Comparison of ENCODE assay signal across 8 cellular contexts in the genomic region with DNA sequence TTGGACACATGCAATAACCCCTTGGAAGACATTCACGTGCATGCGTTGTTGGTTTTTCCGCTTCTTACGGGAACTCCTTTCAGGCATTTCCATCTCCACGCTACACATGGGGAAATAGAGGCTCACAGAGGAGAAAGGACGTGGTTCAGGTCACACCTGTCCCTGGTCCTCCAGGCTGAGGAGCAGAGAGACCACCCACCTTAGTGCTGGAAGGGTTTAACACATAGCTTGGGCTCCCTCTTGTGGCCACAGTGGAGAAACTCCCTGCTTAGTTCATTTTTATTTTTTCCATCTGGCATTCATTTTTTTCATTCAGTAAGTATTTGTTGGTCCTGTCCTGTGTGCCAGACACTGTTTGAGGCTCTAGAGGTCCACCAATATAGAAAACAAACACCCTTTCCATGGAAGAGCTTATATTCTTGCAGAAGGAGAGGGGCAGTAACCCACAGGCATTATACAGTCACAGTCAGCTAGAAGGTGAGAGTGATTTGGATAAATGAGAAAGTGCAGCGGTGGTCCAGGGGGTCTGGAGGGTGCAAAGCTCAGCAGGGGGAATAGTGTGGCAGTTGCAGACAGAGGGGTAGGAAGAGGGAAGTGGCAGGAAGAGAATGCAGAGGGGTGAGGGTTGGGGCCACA. TPM values are rescaled to one million over a fixed set of nuclear protein-coding genes. Genes with fewer than 3 reads are reported as not detected.
DNase-seq lines count a peak whose midpoint lies in the region; ATAC-seq and TF ChIP-seq lines count a peak whose summit lies in the region.

No MANE protein-coding gene starts in this region.

- peaks cover 2% of the 10 kb centered on the region for H3K9me3 Mint-ChIP-seq in glutamatergic neuron (ENCODE audit: unreplicated experiment)

- H3K36me3 ChIP-seq in HUES48 (ENCODE audit: control insufficient read depth, insufficient read depth, low read length) (no peaks in the 10 kb centered on the region), RWPE2 (ENCODE audit: low read depth) (no peaks in the 10 kb centered on the region)

- intact Hi-C loops in posterior vena cava (cut with DNase I) = no loop called here

- H3K9me3 ChIP-seq in HUES48 (ENCODE audit: control insufficient read depth, insufficient read depth, low read length) (no peaks in the 10 kb centered on the region), RWPE2 (ENCODE audit: severe bottlenecking) (no peaks in the 10 kb centered on the region)

- peak; percentile 29 for DNase-seq in COLO829 (ENCODE audit: low spot score)
- DNase-seq in RWPE2 (ENCODE audit: low spot score) = no peak
- peak; percentile 57 for DNase-seq in activated naive CD4-positive, alpha-beta T cell treated with Interleukin-2 at 50 U/mL for 16 hours
- peak; percentile 61 for DNase-seq in glutamatergic neuron
- DNase-seq in renal cortical epithelial cell (ENCODE audit: low read depth) = peak; percentile 58
- DNase-seq in posterior vena cava (ENCODE audit: low spot score) = no peak

- no peaks in the 10 kb centered on the region for H3K36me3 Mint-ChIP-seq in glutamatergic neuron (ENCODE audit: unreplicated experiment)

- H3K27ac Mint-ChIP-seq in glutamatergic neuron (ENCODE audit: unreplicated experiment) = no peak overlapping the region

- no peak overlapping the region for H3K4me3 Mint-ChIP-seq in glutamatergic neuron (ENCODE audit: unreplicated experiment)

- ATAC-seq in RWPE2 (ENCODE audit: low read depth) (no peak), HG03565 (IDR thresholded peaks at IDR 0.05; ENCODE audit: unreplicated experiment) (no peak)

- peaks cover 13% of the 10 kb centered on the region for H3K4me1 Mint-ChIP-seq in glutamatergic neuron (ENCODE audit: low read depth, unreplicated experiment)

- peak; percentile 86 for TF ChIP-seq CTCF in RWPE2 (IDR thresholded peaks at IDR 0.05; ENCODE audit: poor library complexity, severe bottlenecking)
- peak; percentile 77 for TF ChIP-seq CTCF in glutamatergic neuron (IDR thresholded peaks at IDR 0.05; ENCODE audit: partially characterized antibody, unreplicated experiment)

- H3K4me3 ChIP-seq in HUES48 (ENCODE audit: low read depth, low read length) = no peak overlapping the region
- H3K4me3 ChIP-seq in RWPE2 (ENCODE audit: severe bottlenecking) = no peak overlapping the region

- H3K27ac ChIP-seq in HUES48 (ENCODE audit: low read depth, low read length) (peak overlapping the region; percentile 14), RWPE2 (ENCODE audit: poor library complexity, severe bottlenecking) (no peak overlapping the region)

- no peak overlapping the region for H3K9ac ChIP-seq in HUES48 (ENCODE audit: low read depth, low read length)

- peaks cover 12% of the 10 kb centered on the region for H3K4me1 ChIP-seq in HUES48 (ENCODE audit: control insufficient read depth, insufficient read depth, low read length)
- H3K4me1 ChIP-seq in RWPE2 (ENCODE audit: insufficient read depth, poor library complexity, severe bottlenecking) = no peaks in the 10 kb centered on the region

- H3K27me3 Mint-ChIP-seq in glutamatergic neuron (ENCODE audit: unreplicated experiment) = peaks cover 9% of the 10 kb centered on the region

- H3K27me3 ChIP-seq in HUES48 (ENCODE audit: control insufficient read depth, insufficient read depth, low read length) (peaks cover 20% of the 10 kb centered on the region), RWPE2 (ENCODE audit: insufficient read depth, poor library complexity, severe bottlenecking) (peaks cover 39% of the 10 kb centered on the region)

RNA-seq across cellular contexts. Expression of gene TTYH1, which starts 24.2 kb away (rescaled TPM):
- total RNA-seq in glutamatergic neuron (ENCODE audit: unreplicated experiment) (2.9 TPM), renal cortical epithelial cell (not detected in 2 replicates), posterior vena cava (1 to 10 TPM in 1 of 2 donors, under 1 TPM in 1; 0.60 to 1.4 TPM)

RNA-seq across cellular contexts. Expression of gene LAIR1, which starts 26.3 kb away (rescaled TPM):
- total RNA-seq in glutamatergic neuron (ENCODE audit: unreplicated experiment) (not detected), renal cortical epithelial cell (not detected in 2 replicates), posterior vena cava (10 to 100 TPM; 18.3 to 42.2 TPM)

RNA-seq across cellular contexts. Expression of gene LILRA4, which starts 52.1 kb away (rescaled TPM):
- total RNA-seq in glutamatergic neuron (ENCODE audit: unreplicated experiment) (not detected), renal cortical epithelial cell (not detected in 2 replicates), posterior vena cava (under 1 TPM in 1 of 2 donors, not detected in 1; 0.57 TPM)

RNA-seq across cellular contexts. Expression of gene LENG8, which starts 57.9 kb away (rescaled TPM):
- total RNA-seq in glutamatergic neuron (ENCODE audit: unreplicated experiment) (278 TPM), renal cortical epithelial cell (26.7 and 52.5 TPM in 2 replicates), posterior vena cava (100 to 1,000 TPM; 113 to 140 TPM)

Comparison
In these comparisons a context has a peak if more than half of its experiments do, and no peak if none do; other contexts are left out.
1. DNase-seq: peak in COLO829 (single experiment), activated naive CD4-positive, alpha-beta T cell treated with Interleukin-2 at 50 U/mL for 16 hours (single experiment), glutamatergic neuron (single experiment) and renal cortical epithelial cell (single experiment); none in RWPE2 (single experiment) and posterior vena cava (single experiment).
2. RNA of gene LAIR1, which starts 26.3 kb away (total RNA-seq): 18.3 to 42.2 TPM in posterior vena cava; not detected in glutamatergic neuron (single experiment) and not detected in renal cortical epithelial cell; every median in the first group is over 10 times any median in the second.